11 cellular contexts compared by ENCODE assay signal in genomic region chr13:100156786-100157185, GRCh38.
DNase-seq lines count a peak whose midpoint lies in the region; TF ChIP-seq lines count a peak whose summit lies in the region.
"Had no signal": no experiment of that assay in that cellular context is flagged by ENCODE, and none has a peak within 500 bp of the region (broad histone marks: within the 10 kb centered on the region; RNA-seq: fewer than 3 reads in every experiment).

No MANE protein-coding gene starts in this region.

- CTCF ChIA-PET in Caco-2 (lab: Charles Lee), result no interaction called here

- peak overlapping the region; percentile 29; the same call in 1 of the 2 replicates for H3K27ac ChIP-seq in SK-N-MC
- H3K27ac ChIP-seq: coronary artery, spleen had no signal

- no peaks in the 10 kb centered on the region for H3K27me3 ChIP-seq in Caco-2 (replicated peaks; ENCODE audit: control insufficient read depth, insufficient read depth, low read length)
- H3K27me3 ChIP-seq: spleen had no signal

- H3K4me1 ChIP-seq in Caco-2, result no peaks in the 10 kb centered on the region; the same call in 1 of the 2 replicates
- H3K4me1 ChIP-seq: spleen had no signal

- no peak for TF ChIP-seq CTCF in epithelial cell of esophagus (IDR thresholded peaks at IDR 0.05; ENCODE audit: insufficient read depth, low read depth, low read length, missing control alignments)
- no peak for TF ChIP-seq CTCF in progenitor cell of endocrine pancreas (IDR thresholded peaks at IDR 0.05; ENCODE audit: unreplicated experiment)
- TF ChIP-seq CTCF in Caco-2 (IDR thresholded peaks at IDR 0.05; ENCODE audit: insufficient read depth in 1 of 2, low read depth in 1 of 2, low read length in 1 of 2, severe bottlenecking in 1 of 2, unreplicated experiment in 1 of 2), result no peak
- TF ChIP-seq CTCF in GM13977 (IDR thresholded peaks at IDR 0.05; ENCODE audit: extremely low read depth, insufficient read depth, missing control alignments), result no peak

- H3K9me3 Mint-ChIP-seq in progenitor cell of endocrine pancreas (ENCODE audit: low read depth) (peaks cover 3% of the 10 kb centered on the region), Caco-2 (ENCODE audit: unreplicated experiment) (no peaks in the 10 kb centered on the region)
- H3K9me3 Mint-ChIP-seq: activated naive CD8-positive, alpha-beta T cell treated with anti-CD3 and anti-CD28 coated beads, Interleukin-2, amount 10 ng/mL, durations not matched to agents 7 days and 5 days had no signal

- intact Hi-C loops in Caco-2 (cut with micrococcal nuclease; ENCODE audit: unreplicated experiment), result loop anchor here (10.0 kb wide), 1 partner anchor 358 kb away; no protein-coding TSS in a partner anchor

- H3K4me3 ChIP-seq in SK-N-MC (no peak overlapping the region), epithelial cell of esophagus (ENCODE audit: low read length) (no peak overlapping the region), Caco-2 (ENCODE audit: low read depth, low read length) (no peak overlapping the region)
- H3K4me3 ChIP-seq: coronary artery, spleen had no signal

- H3K9me3 ChIP-seq in SK-N-MC (ENCODE audit: low read depth, low read length) (no peaks in the 10 kb centered on the region), Caco-2 (no peaks in the 10 kb centered on the region)
- H3K9me3 ChIP-seq: spleen had no signal

- H3K36me3 ChIP-seq in SK-N-MC (ENCODE audit: insufficient read depth, low read length) (no peaks in the 10 kb centered on the region), Caco-2 (ENCODE audit: control insufficient read depth, insufficient read depth, low read length) (no peaks in the 10 kb centered on the region)

- BruUV-seq in Caco-2 (replicated peaks; lab: Mats Ljungman, UMichigan), result no TSS peak

- H3K27ac Mint-ChIP-seq in progenitor cell of endocrine pancreas (peak overlapping the region; percentile 11), Caco-2 (ENCODE audit: unreplicated experiment) (no peak overlapping the region)
- H3K27ac Mint-ChIP-seq: activated naive CD8-positive, alpha-beta T cell treated with anti-CD3 and anti-CD28 coated beads, Interleukin-2, amount 10 ng/mL, durations not matched to agents 7 days and 5 days had no signal

- in situ Hi-C loops in GM13977 (cut with MboI; ENCODE audit: low pct_unique_long_range_greater_than_20kb, low sequenced_read_pairs, unreplicated experiment), result no loop called here

- H3K27me3 Mint-ChIP-seq in progenitor cell of endocrine pancreas, result no peaks in the 10 kb centered on the region
- H3K27me3 Mint-ChIP-seq in Caco-2 (ENCODE audit: insufficient read depth, unreplicated experiment), result no peaks in the 10 kb centered on the region
- H3K27me3 Mint-ChIP-seq: activated naive CD8-positive, alpha-beta T cell treated with anti-CD3 and anti-CD28 coated beads, Interleukin-2, amount 10 ng/mL, durations not matched to agents 7 days and 5 days had no signal

- H3K4me1 Mint-ChIP-seq in progenitor cell of endocrine pancreas (ENCODE audit: low read depth) (no peaks in the 10 kb centered on the region), Caco-2 (ENCODE audit: low read depth, unreplicated experiment) (no peaks in the 10 kb centered on the region)

- H3K9ac ChIP-seq in SK-N-MC (ENCODE audit: insufficient read length), result no peak overlapping the region

- DNase-seq in HT1080 (ENCODE audit: low read depth) (peak; percentile 91), SK-N-MC (ENCODE audit: low read depth, low spot score) (no peak), epithelial cell of esophagus (ENCODE audit: low read depth) (peak; percentile 72), progenitor cell of endocrine pancreas (ENCODE audit: low spot score, unreplicated experiment) (no peak), mesenteric fat pad (ENCODE audit: low spot score) (no peak), Caco-2 (no peak), GM13977 (ENCODE audit: low spot score) (no peak), middle frontal gyrus (ENCODE audit: extremely low spot score, low spot score) (no peak)
- DNase-seq: activated naive CD8-positive, alpha-beta T cell treated with anti-CD3 and anti-CD28 coated beads, Interleukin-2, amount 10 ng/mL, durations not matched to agents 7 days and 5 days; spleen had no signal

- POLR2A ChIA-PET in Caco-2 (lab: Charles Lee), result no interaction called here

- peaks cover 14% of the 10 kb centered on the region for H3K36me3 Mint-ChIP-seq in progenitor cell of endocrine pancreas (ENCODE audit: insufficient read depth)
- peaks cover 6% of the 10 kb centered on the region for H3K36me3 Mint-ChIP-seq in Caco-2 (ENCODE audit: insufficient read depth, unreplicated experiment)

- H3K4me3 Mint-ChIP-seq in progenitor cell of endocrine pancreas (ENCODE audit: low read depth), result no peak overlapping the region
- H3K4me3 Mint-ChIP-seq in Caco-2 (ENCODE audit: unreplicated experiment), result no peak overlapping the region
- H3K4me3 Mint-ChIP-seq: activated naive CD8-positive, alpha-beta T cell treated with anti-CD3 and anti-CD28 coated beads, Interleukin-2, amount 10 ng/mL, durations not matched to agents 7 days and 5 days had no signal

Comparison
In these comparisons a context has a peak if more than half of its experiments do, and no peak if none do; other contexts are left out.
1. DNase-seq: peak in HT1080 (single experiment) and epithelial cell of esophagus (single experiment); none in SK-N-MC (single experiment), progenitor cell of endocrine pancreas (single experiment), mesenteric fat pad (single experiment), Caco-2 (0 of 2), GM13977 (single experiment) and middle frontal gyrus (single experiment).